8 cellular contexts compared by ENCODE assay signal in genomic region chr11:16739326-16739875, GRCh38. TPM values are rescaled to one million over a fixed set of nuclear protein-coding genes. Genes with fewer than 3 reads are reported as not detected.
DNase-seq lines count a peak whose midpoint lies in the region; ATAC-seq and TF ChIP-seq lines count a peak whose summit lies in the region.

No MANE protein-coding gene starts in this region.

- peak; percentile 15 for DNase-seq in GM12865 (ENCODE audit: low read depth)
- no peak for DNase-seq in NT2/D1 (ENCODE audit: low read depth, low spot score)
- DNase-seq in fibroblast of the aortic adventitia (ENCODE audit: low read depth), result peak; percentile 29
- DNase-seq in sigmoid colon, result no peak
- DNase-seq in ureter (ENCODE audit: low spot score), result no peak

- WGBS in sigmoid colon, 2 donors, result 6 to 10% methylated on average over 20 of the region's 20 CpGs

- intact Hi-C loops in sigmoid colon (cut with DNase I), result loop anchor here (5.0 to 10.0 kb wide), 2 partner anchors 338 to 1085 kb away; partner anchors contain the start of gene RPS13

- no peak for TF ChIP-seq EP300 in sigmoid colon (IDR thresholded peaks at IDR 0.05)

- H3K4me1 ChIP-seq in NT2/D1 (ENCODE audit: insufficient read depth, insufficient read length) (no peaks in the 10 kb centered on the region), sigmoid colon (peaks cover 0 to 54% (median 49%) of the 10 kb centered on the region in 4 donors)

- ATAC-seq in GM21717 (IDR thresholded peaks at IDR 0.05; ENCODE audit: unreplicated experiment), result no peak
- no peak for ATAC-seq in GM18502 (IDR thresholded peaks at IDR 0.05; ENCODE audit: poor library complexity, unreplicated experiment)
- ATAC-seq in HG03432 (IDR thresholded peaks at IDR 0.05; ENCODE audit: unreplicated experiment), result no peak

- H3K27ac ChIP-seq in sigmoid colon, result peak overlapping the region; percentile 86 to 95 (median 92)

- no peak for TF ChIP-seq CTCF in GM12865 (IDR thresholded peaks at IDR 0.05; ENCODE audit: insufficient read depth, low read depth, low read length, missing control alignments)
- no peak for TF ChIP-seq CTCF in fibroblast of the aortic adventitia (IDR thresholded peaks at IDR 0.05; ENCODE audit: insufficient read depth, low read length)
- TF ChIP-seq CTCF in sigmoid colon (IDR thresholded peaks at IDR 0.05), result no peak

- H3K36me3 ChIP-seq in NT2/D1 (ENCODE audit: insufficient read depth, insufficient read length, low read length) (peaks cover 36% of the 10 kb centered on the region), sigmoid colon (peaks cover 0 to 3% (median 0%) of the 10 kb centered on the region in 4 donors)

- H3K4me3 ChIP-seq in GM12865 (ENCODE audit: low read depth, low read length), result peak overlapping the region; percentile 99
- peak overlapping the region; percentile 90 for H3K4me3 ChIP-seq in NT2/D1 (ENCODE audit: insufficient read length, low read depth)
- peak overlapping the region; percentile 92 for H3K4me3 ChIP-seq in fibroblast of the aortic adventitia (ENCODE audit: low read depth, low read length)
- peak overlapping the region; percentile 58 to 87 (median 74) for H3K4me3 ChIP-seq in sigmoid colon

- no peak for TF ChIP-seq POLR2A in sigmoid colon (IDR thresholded peaks at IDR 0.05)

- peak overlapping the region; percentile 99 for H3K9ac ChIP-seq in NT2/D1 (ENCODE audit: insufficient read length, low read depth)

- H3K27me3 ChIP-seq in NT2/D1 (ENCODE audit: insufficient read depth, insufficient read length), result no peaks in the 10 kb centered on the region
- no peaks in the 10 kb centered on the region for H3K27me3 ChIP-seq in sigmoid colon

- no peaks in the 10 kb centered on the region for H3K9me3 ChIP-seq in NT2/D1 (ENCODE audit: insufficient read depth, low read length)
- no peaks in the 10 kb centered on the region for H3K9me3 ChIP-seq in sigmoid colon

RNA-seq across cellular contexts. Expression of gene C11orf58, which starts 1.0 kb away (rescaled TPM):
- total RNA-seq in fibroblast of the aortic adventitia (ENCODE audit: low replicate concordance), result 166 and 267 TPM in 2 replicates
- 100 to 1,000 TPM; 136 to 222 (median 178) TPM for total RNA-seq in sigmoid colon
- 100 to 1,000 TPM in 2 of 3 donors, 10 to 100 TPM in 1; 89.8 to 117 (median 108) TPM for polyA plus RNA-seq in sigmoid colon
- total RNA-seq in ureter, result 124 TPM

Comparison
In these comparisons a context has a peak if more than half of its experiments do, and no peak if none do; other contexts are left out.
1. DNase-seq: peak in GM12865 (single experiment) and fibroblast of the aortic adventitia (single experiment); none in NT2/D1 (single experiment), sigmoid colon (single experiment) and ureter (single experiment).
2. Peak in every context shown above with its lines, with median percentiles within 50 percentile points of each other: H3K4me3 ChIP-seq.